In the genomic region with DNA sequence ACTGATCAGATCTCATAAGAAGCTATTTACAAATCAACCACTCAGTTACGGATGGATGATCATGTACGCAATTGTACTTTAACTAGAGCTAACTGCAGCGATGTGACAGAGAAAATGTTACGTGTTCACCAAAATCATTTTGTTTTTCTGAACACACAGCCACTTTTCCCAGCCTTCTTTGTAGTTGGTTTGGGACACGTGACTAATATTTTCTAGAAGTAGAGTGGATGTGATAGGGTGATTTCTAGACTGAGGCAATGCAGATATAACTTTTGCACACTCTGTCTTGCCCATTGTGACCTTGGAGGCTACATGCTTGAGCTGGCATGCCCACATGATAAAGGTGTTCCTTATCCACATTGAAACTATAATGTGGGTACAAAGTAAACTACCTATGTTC, we compare ENCODE assay signal across 29 cellular contexts. TPM values are rescaled to one million over a fixed set of nuclear protein-coding genes. Genes with fewer than 3 reads are reported as not detected.
"Had no signal": no experiment of that assay in that cellular context is flagged by ENCODE, and none has a peak within 500 bp of the region (broad histone marks: within the 10 kb centered on the region; RNA-seq: fewer than 3 reads in every experiment).

No MANE protein-coding gene starts in this region.

- H3K27ac ChIP-seq: hepatocyte, left ventricle myocardium inferior, neural progenitor cell, neutrophil, ovary, prostate gland, sigmoid colon, spleen, stomach, testis, thyroid gland, transverse colon, upper lobe of left lung had no signal

- H3K4me1 Mint-ChIP-seq: mesothelial cell of epicardium; naive B cell; natural killer cell; nephron progenitor cell; stimulated activated memory B cell treated with anti-CD40 and anti-IgM and Interleukin-4, amounts not matched to agents 10 μg/mL and 1 μg/mL and 100 μg/mL, for 72 hours had no signal

- H3K4me3 ChIP-seq: hepatocyte, left ventricle myocardium inferior, lung, neural progenitor cell, ovary, prostate gland, sigmoid colon, spleen, stomach, testis, thyroid gland, transverse colon, upper lobe of left lung had no signal

- H3K4me1 ChIP-seq: left ventricle myocardium inferior, neural progenitor cell, prostate gland, sigmoid colon, spleen, stomach, testis, thyroid gland, transverse colon, upper lobe of left lung had no signal

- H3K27me3 ChIP-seq: neural progenitor cell, ovary, sigmoid colon, spleen, stomach, testis, thyroid gland, transverse colon, upper lobe of left lung had no signal

- H3K36me3 Mint-ChIP-seq: mesothelial cell of epicardium; naive B cell; natural killer cell; neural progenitor cell; stimulated activated memory B cell treated with anti-CD40 and anti-IgM and Interleukin-4, amounts not matched to agents 10 μg/mL and 1 μg/mL and 100 μg/mL, for 72 hours had no signal

- ATAC-seq: natural killer cell; right cardiac atrium; stimulated activated memory B cell treated with anti-CD40 and anti-IgM and Interleukin-4, amounts not matched to agents 10 μg/mL and 1 μg/mL and 100 μg/mL, for 72 hours; stimulated activated naive CD8-positive, alpha-beta T cell treated with anti-CD3 and anti-CD28 coated beads, Interleukin-15, Interleukin-2, amounts not matched to agents 100 U/mL and 50 U/mL, for 24 hours had no signal

- H3K27ac Mint-ChIP-seq: mesothelial cell of epicardium; naive B cell; natural killer cell; nephron progenitor cell; neural progenitor cell; stimulated activated memory B cell treated with anti-CD40 and anti-IgM and Interleukin-4, amounts not matched to agents 10 μg/mL and 1 μg/mL and 100 μg/mL, for 72 hours had no signal

- H2AFZ ChIP-seq: hepatocyte, neural progenitor cell had no signal

- DNase-seq: islet precursor cell; left ventricle myocardium inferior; mesendoderm; naive B cell; natural killer cell; nephron progenitor cell; occipital lobe; ovary; retina; right cardiac atrium; sigmoid colon; small intestine; spleen; stimulated activated CD4-positive, alpha-beta T cell treated with anti-CD3 and anti-CD28 coated beads, Interleukin-4, amount 100 ng/mL, for 4 hours; stimulated activated CD8-positive, alpha-beta memory T cell treated with anti-CD3 and anti-CD28 coated beads, Interleukin-4, amount 100 ng/mL, for 48 hours; stimulated activated naive CD8-positive, alpha-beta T cell treated with anti-CD3 and anti-CD28 coated beads, Interleukin-15, Interleukin-2, amounts not matched to agents 100 U/mL and 50 U/mL, for 24 hours; stomach; testis; thyroid gland; transverse colon; upper lobe of left lung had no signal

- H3K36me3 ChIP-seq: left ventricle myocardium inferior, neural progenitor cell, neutrophil, ovary, prostate gland, sigmoid colon, spleen, stomach, thyroid gland, transverse colon, upper lobe of left lung had no signal

- H3K9ac ChIP-seq: neural progenitor cell had no signal

- H3K9me3 Mint-ChIP-seq: mesothelial cell of epicardium, natural killer cell had no signal

- H3K9me3 ChIP-seq: left ventricle myocardium inferior, neutrophil, ovary, prostate gland, testis, thyroid gland, transverse colon, upper lobe of left lung had no signal

- H3K4me3 Mint-ChIP-seq: mesothelial cell of epicardium; naive B cell; natural killer cell; nephron progenitor cell; neural progenitor cell; stimulated activated memory B cell treated with anti-CD40 and anti-IgM and Interleukin-4, amounts not matched to agents 10 μg/mL and 1 μg/mL and 100 μg/mL, for 72 hours had no signal

- H3K4me2 ChIP-seq: hepatocyte, neural progenitor cell had no signal

RNA-seq across cellular contexts. Expression of a gene that starts 9.9 kb away (rescaled TPM):
- total RNA-seq: left ventricle myocardium inferior, prostate gland, right cardiac atrium, sigmoid colon, thyroid gland, transverse colon, upper lobe of left lung had no signal
- polyA plus RNA-seq: ovary, right cardiac atrium, spleen had no signal

RNA-seq across cellular contexts. Expression of a gene that starts 40.2 kb away (rescaled TPM):
- total RNA-seq: kidney epithelial cell, mesothelial cell of epicardium had no signal
- polyA plus RNA-seq: hepatocyte had no signal
